In genomic region chr6:31660224-31660997, GRCh38 we compare ENCODE assay signal across 1 cellular context.
TF ChIP-seq lines count a peak whose summit lies in the region.

TSS of gene C6orf47 (minus strand) at chr6:31660778. CDS start at chr6:31659947, 831 bp downstream.

TF ChIP-seq in HepG2, 621 proteins besides CTCF, POLR2A, EP300 and RAD21 (continued from another document):
- peak; percentile 92; the same call in 1 of the 2 replicates for TF ChIP-seq ETS1 (CRISPR knock-in tag; IDR thresholded peaks at IDR 0.05)
- no peak for TF ChIP-seq ZNF75D (CRISPR knock-in tag; IDR thresholded peaks at IDR 0.05; ENCODE audit: borderline replicate concordance)
- peak; percentile 68; the same call in 1 of the 2 replicates for TF ChIP-seq CBFB (CRISPR knock-in tag; IDR thresholded peaks at IDR 0.05)
- peak; percentile 94 for TF ChIP-seq NFKB2 (CRISPR knock-in tag; IDR thresholded peaks at IDR 0.05; ENCODE audit: borderline replicate concordance)
- peak; percentile 98 for TF ChIP-seq ZNF335 (CRISPR knock-in tag; IDR thresholded peaks at IDR 0.05)
- TF ChIP-seq NAIF1 (CRISPR knock-in tag; IDR thresholded peaks at IDR 0.05; ENCODE audit: borderline replicate concordance), result peak; percentile 35; the same call in 1 of the 2 replicates
- 0 out of 2 replicates have a peak, but pooled peaks have one; percentile 78 for TF ChIP-seq ZNF512 (CRISPR knock-in tag; IDR thresholded peaks at IDR 0.05)
- TF ChIP-seq SRSF1 (optimal IDR thresholded peaks at IDR 0.05; ENCODE audit: low read depth, low read length), result no peak
- 0 out of 2 replicates have a peak, but pooled peaks have one; percentile 23 for TF ChIP-seq TSC22D2 (CRISPR knock-in tag; IDR thresholded peaks at IDR 0.05; ENCODE audit: borderline replicate concordance)
- TF ChIP-seq ZNF225 (CRISPR knock-in tag; IDR thresholded peaks at IDR 0.05), result no peak
- TF ChIP-seq POGZ (CRISPR knock-in tag; IDR thresholded peaks at IDR 0.05), result peak; percentile 50
- TF ChIP-seq RBM39 (IDR thresholded peaks at IDR 0.05; ENCODE audit: low read depth, low read length, poor library complexity, severe bottlenecking), result peak; percentile 85
- TF ChIP-seq RARG (CRISPR knock-in tag; IDR thresholded peaks at IDR 0.05; ENCODE audit: low read depth), result no peak
- no peak for TF ChIP-seq ZNF329 (CRISPR knock-in tag; IDR thresholded peaks at IDR 0.05; ENCODE audit: low read depth)
- TF ChIP-seq YEATS2 (CRISPR knock-in tag; IDR thresholded peaks at IDR 0.05; ENCODE audit: borderline replicate concordance), result peak; percentile 36; the same call in 1 of the 2 replicates
- peak; percentile 89 for TF ChIP-seq ARNT2 (CRISPR knock-in tag; IDR thresholded peaks at IDR 0.05; ENCODE audit: low read depth)
- TF ChIP-seq LRRFIP1 (CRISPR knock-in tag; conservative IDR thresholded peaks at IDR 0.05), result no peak
- TF ChIP-seq SP4 (CRISPR knock-in tag; IDR thresholded peaks at IDR 0.05), result peak; percentile 94
- peak; percentile 91 for TF ChIP-seq CREB3 (CRISPR knock-in tag; IDR thresholded peaks at IDR 0.05)
- TF ChIP-seq DMTF1 (CRISPR knock-in tag; IDR thresholded peaks at IDR 0.05), result no peak
- peak; percentile 69; the same call in 1 of the 2 replicates for TF ChIP-seq ZNF740 (CRISPR knock-in tag; IDR thresholded peaks at IDR 0.05)
- peak; percentile 99 for TF ChIP-seq UBTF (CRISPR knock-in tag; IDR thresholded peaks at IDR 0.05)
- TF ChIP-seq ZNF768 (CRISPR knock-in tag; IDR thresholded peaks at IDR 0.05), result peak; percentile 86; the same call in 1 of the 2 replicates
- peak; percentile 78; the same call in 1 of the 2 replicates for TF ChIP-seq ZNF543 (CRISPR knock-in tag; IDR thresholded peaks at IDR 0.05)
- no peak for TF ChIP-seq GRHL1 (CRISPR knock-in tag; conservative IDR thresholded peaks at IDR 0.05)
- TF ChIP-seq AKNA (CRISPR knock-in tag; IDR thresholded peaks at IDR 0.05; ENCODE audit: borderline replicate concordance), result peak; percentile 86; the same call in 1 of the 2 replicates
- TF ChIP-seq ZNF12 (CRISPR knock-in tag; IDR thresholded peaks at IDR 0.05), result peak; percentile 70; the same call in 1 of the 2 replicates
- TF ChIP-seq ZNF160 (CRISPR knock-in tag; IDR thresholded peaks at IDR 0.05), result peak; percentile 87
- TF ChIP-seq THYN1 (CRISPR knock-in tag; IDR thresholded peaks at IDR 0.05; ENCODE audit: borderline replicate concordance, low read depth), result no peak
- peak; percentile 86; the same call in 1 of the 2 replicates for TF ChIP-seq SRY (CRISPR knock-in tag; IDR thresholded peaks at IDR 0.05)
- peak; percentile 70 for TF ChIP-seq PATZ1 (CRISPR knock-in tag; IDR thresholded peaks at IDR 0.05)
- peak; percentile 97 for TF ChIP-seq CCDC6 (CRISPR knock-in tag; IDR thresholded peaks at IDR 0.05)
